In the genomic region with DNA sequence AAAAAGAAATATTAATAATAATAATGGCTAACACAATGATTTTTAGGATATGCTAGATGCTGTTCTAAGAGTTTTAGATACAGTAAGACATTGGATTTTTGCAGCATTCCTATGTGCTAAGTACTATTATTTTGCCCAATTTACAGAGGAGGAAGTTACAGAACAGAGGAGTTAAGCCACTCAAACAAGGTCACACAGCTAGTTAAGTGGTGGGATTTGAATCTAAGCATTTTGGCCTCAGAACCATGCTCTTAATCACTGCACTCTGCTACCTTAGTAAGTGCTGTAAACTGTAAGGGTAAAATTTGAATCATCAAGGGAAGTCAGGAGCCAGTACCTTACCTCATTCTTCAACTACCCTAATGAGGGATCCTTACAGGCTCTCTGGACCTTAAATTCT, we compare ENCODE assay signal across 29 cellular contexts.
"Had no signal": no experiment of that assay in that cellular context is flagged by ENCODE, and none has a peak within 500 bp of the region (broad histone marks: within the 10 kb centered on the region; RNA-seq: fewer than 3 reads in every experiment).

No MANE protein-coding gene starts in this region.

- H3K4me1 Mint-ChIP-seq: stimulated activated memory B cell treated with anti-CD40 and anti-IgM and Interleukin-4, amounts not matched to agents 10 μg/mL and 1 μg/mL and 100 μg/mL, for 72 hours; stimulated activated naive B cell treated with anti-CD40 and anti-IgM and Interleukin-4, amounts not matched to agents 10 μg/mL and 1 μg/mL and 100 μg/mL, for 72 hours; stimulated activated naive CD8-positive, alpha-beta T cell treated with anti-CD3 and anti-CD28 coated beads, Interleukin-15, amount 100 ng/mL, for 72 hours had no signal

- H3K9me3 ChIP-seq: testis, thoracic aorta, thyroid gland, upper lobe of left lung, upper lobe of right lung, vagina had no signal

- H3K27ac Mint-ChIP-seq: stimulated activated effector memory CD8-positive, alpha-beta T cell treated with anti-CD3 and anti-CD28 coated beads, Interleukin-12 subunit alpha, Interleukin-12 subunit beta, amount 100 ng/mL, for 72 hours; stimulated activated memory B cell treated with anti-CD40 and anti-IgM and Interleukin-4, amounts not matched to agents 10 μg/mL and 1 μg/mL and 100 μg/mL, for 72 hours; stimulated activated naive B cell treated with anti-CD40 and anti-IgM and Interleukin-4, amounts not matched to agents 10 μg/mL and 1 μg/mL and 100 μg/mL, for 72 hours; stimulated activated naive CD8-positive, alpha-beta T cell treated with anti-CD3 and anti-CD28 coated beads, Interleukin-15, Interleukin-2, amounts not matched to agents 100 ng/mL and 50 ng/mL, for 24 hours; type B pancreatic cell had no signal

- H3K4me3 Mint-ChIP-seq: stimulated activated effector memory CD8-positive, alpha-beta T cell treated with anti-CD3 and anti-CD28 coated beads, Interleukin-12 subunit alpha, Interleukin-12 subunit beta, amount 100 ng/mL, for 72 hours; stimulated activated memory B cell treated with anti-CD40 and anti-IgM and Interleukin-4, amounts not matched to agents 10 μg/mL and 1 μg/mL and 100 μg/mL, for 72 hours; stimulated activated naive B cell treated with anti-CD40 and anti-IgM and Interleukin-4, amounts not matched to agents 10 μg/mL and 1 μg/mL and 100 μg/mL, for 72 hours; stimulated activated naive CD8-positive, alpha-beta T cell treated with anti-CD3 and anti-CD28 coated beads, Interleukin-15, amount 100 ng/mL, for 72 hours; stimulated activated naive CD8-positive, alpha-beta T cell treated with anti-CD3 and anti-CD28 coated beads, Interleukin-15, Interleukin-2, amounts not matched to agents 100 ng/mL and 50 ng/mL, for 24 hours; type B pancreatic cell had no signal

- ATAC-seq: stimulated activated effector memory CD8-positive, alpha-beta T cell treated with anti-CD3 and anti-CD28 coated beads, Interleukin-12 subunit alpha, Interleukin-12 subunit beta, amount 100 ng/mL, for 72 hours; stimulated activated memory B cell treated with anti-CD40 and anti-IgM and Interleukin-4, amounts not matched to agents 10 μg/mL and 1 μg/mL and 100 μg/mL, for 72 hours; stimulated activated naive B cell treated with anti-CD40 and anti-IgM and Interleukin-4, amounts not matched to agents 10 μg/mL and 1 μg/mL and 100 μg/mL, for 72 hours; stimulated activated naive CD8-positive, alpha-beta T cell treated with anti-CD3 and anti-CD28 coated beads, Interleukin-15, amount 100 ng/mL, for 72 hours; stimulated activated naive CD8-positive, alpha-beta T cell treated with anti-CD3 and anti-CD28 coated beads, Interleukin-15, Interleukin-2, amounts not matched to agents 100 U/mL and 50 U/mL, for 24 hours; upper lobe of right lung had no signal

- H3K4me1 ChIP-seq: suprapubic skin, testis, thyroid gland, tibial artery, tibial nerve, transverse colon, upper lobe of left lung, upper lobe of right lung, uterus, vagina had no signal

- H3K27me3 Mint-ChIP-seq: stimulated activated memory B cell treated with anti-CD40 and anti-IgM and Interleukin-4, amounts not matched to agents 10 μg/mL and 1 μg/mL and 100 μg/mL, for 72 hours; stimulated activated naive B cell treated with anti-CD40 and anti-IgM and Interleukin-4, amounts not matched to agents 10 μg/mL and 1 μg/mL and 100 μg/mL, for 72 hours; stimulated activated naive CD8-positive, alpha-beta T cell treated with anti-CD3 and anti-CD28 coated beads, Interleukin-15, amount 100 ng/mL, for 72 hours; stimulated activated naive CD8-positive, alpha-beta T cell treated with anti-CD3 and anti-CD28 coated beads, Interleukin-15, Interleukin-2, amounts not matched to agents 100 ng/mL and 50 ng/mL, for 24 hours; type B pancreatic cell had no signal

- H3K27ac ChIP-seq: stomach, suprapubic skin, testis, thoracic aorta, thyroid gland, tibial artery, tibial nerve, transverse colon, upper lobe of left lung, upper lobe of right lung, uterus, vagina had no signal

- DNase-seq: stimulated activated CD4-positive, alpha-beta T cell treated with anti-CD3 and anti-CD28 coated beads, Interleukin-2, amount 100 ng/mL, for 48 hours; stimulated activated CD4-positive, alpha-beta T cell treated with anti-CD3 and anti-CD28 coated beads, Interleukin-4, amount 100 ng/mL, for 1 hour; stimulated activated CD4-positive, alpha-beta T cell treated with anti-CD3 and anti-CD28 coated beads, Interleukin-4, amount 100 ng/mL, for 24 hours; stimulated activated CD4-positive, alpha-beta T cell treated with anti-CD3 and anti-CD28 coated beads, Interleukin-4, amount 100 ng/mL, for 4 hours; stimulated activated CD8-positive, alpha-beta memory T cell treated with anti-CD3 and anti-CD28 coated beads, Interleukin-4, amount 100 ng/mL, for 48 hours; stimulated activated naive B cell treated with anti-CD40 and anti-IgM and Interleukin-4, amounts not matched to agents 10 μg/mL and 1 μg/mL and 100 μg/mL, for 72 hours; stimulated activated naive CD4-positive, alpha-beta T cell; stimulated activated naive CD4-positive, alpha-beta T cell treated with Interleukin-2 at 50 U/mL for 16 hours; stimulated activated naive CD8-positive, alpha-beta T cell treated with anti-CD3 and anti-CD28 coated beads, Interleukin-15, amount 100 ng/mL, for 72 hours; stimulated activated naive CD8-positive, alpha-beta T cell treated with anti-CD3 and anti-CD28 coated beads, Interleukin-15, Interleukin-2, amounts not matched to agents 100 U/mL and 50 U/mL, for 24 hours; stomach; substantia nigra; testis; thyroid gland; tibial artery; transverse colon; trophoblast cell; upper lobe of right lung; uterus had no signal

- H3K36me3 Mint-ChIP-seq: stimulated activated effector memory CD8-positive, alpha-beta T cell treated with anti-CD3 and anti-CD28 coated beads, Interleukin-12 subunit alpha, Interleukin-12 subunit beta, amount 100 ng/mL, for 72 hours; type B pancreatic cell had no signal

- H3K4me3 ChIP-seq: stomach, suprapubic skin, testis, thoracic aorta, thyroid gland, tibial artery, tibial nerve, transverse colon, upper lobe of left lung, upper lobe of right lung, uterus, vagina had no signal

- FAIRE-seq: urothelium cell line had no signal

- H3K9me3 Mint-ChIP-seq: stimulated activated naive CD8-positive, alpha-beta T cell treated with anti-CD3 and anti-CD28 coated beads, Interleukin-15, Interleukin-2, amounts not matched to agents 100 ng/mL and 50 ng/mL, for 24 hours; type B pancreatic cell had no signal

- H3K27me3 ChIP-seq: stomach, suprapubic skin, testis, thyroid gland, tibial artery, tibial nerve, transverse colon, upper lobe of left lung, upper lobe of right lung, uterus, vagina had no signal

- H3K36me3 ChIP-seq: thoracic aorta, thyroid gland, transverse colon, upper lobe of left lung, upper lobe of right lung, uterus, vagina had no signal
